Comparison of ENCODE assay signal across 25 cellular contexts in the genomic region with DNA sequence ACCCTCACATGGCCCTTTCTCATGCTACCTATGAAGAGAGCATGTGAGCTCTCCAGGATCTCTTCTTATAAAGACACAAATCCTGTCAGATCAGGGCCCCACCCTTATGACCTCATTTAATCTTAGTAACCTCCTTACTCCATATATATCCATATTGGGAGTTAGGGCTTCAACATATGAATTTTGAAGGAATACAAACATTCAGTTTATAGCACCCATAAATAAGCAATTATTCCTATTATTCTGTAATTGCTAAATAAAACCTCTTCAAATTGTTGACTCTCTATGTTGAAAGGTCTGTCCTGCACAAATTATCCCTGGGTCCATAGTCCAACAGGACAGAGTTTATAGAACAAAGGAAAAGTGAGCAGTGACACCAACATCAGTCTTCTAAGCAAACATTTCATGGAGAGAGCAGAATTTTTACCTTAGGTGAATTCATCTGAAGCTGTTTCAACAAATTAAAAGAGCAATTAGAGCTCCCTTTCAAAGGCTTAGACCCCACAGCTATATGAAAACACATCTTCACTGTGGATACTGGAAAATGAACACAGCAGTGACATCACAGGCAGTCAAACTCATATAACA. TPM values are rescaled to one million over a fixed set of nuclear protein-coding genes. Genes with fewer than 3 reads are reported as not detected.
DNase-seq lines count a peak whose midpoint lies in the region; ATAC-seq, FAIRE-seq and TF ChIP-seq lines count a peak whose summit lies in the region.
"Had no signal": no experiment of that assay in that cellular context is flagged by ENCODE, and none has a peak within 500 bp of the region (broad histone marks: within the 10 kb centered on the region; RNA-seq: fewer than 3 reads in every experiment).

No MANE protein-coding gene starts in this region.

- no peak overlapping the region for H4K5ac ChIP-seq in H1 (ENCODE audit: insufficient read length, low read depth, low read length)

- H3K4me1 ChIP-seq in GM23338 (ENCODE audit: insufficient read depth) = peaks cover 13% of the 10 kb centered on the region; the same call in 1 of the 2 replicates
- peaks cover 0 to 6% (median 2%) of the 10 kb centered on the region in 4 experiments; a peak in 1 of 7 replicates for H3K4me1 ChIP-seq in H1 (replicated peaks in 1 of 4; ENCODE audit: control insufficient read depth in 3 of 4, insufficient read depth in 4 of 4, low read length in 3 of 4)
- H3K4me1 ChIP-seq in right lobe of liver = peaks cover 0 to 19% (median 10%) of the 10 kb centered on the region in 4 donors
- H3K4me1 ChIP-seq: body of pancreas, pancreas had no signal

- H3K9me3 ChIP-seq in H1 (ENCODE audit: insufficient read depth in 2 of 2, low read depth in 1 of 2, low read length in 1 of 2) = no peaks in the 10 kb centered on the region
- no peaks in the 10 kb centered on the region for H3K9me3 ChIP-seq in right lobe of liver
- H3K9me3 ChIP-seq: body of pancreas, pancreas had no signal

- no peak overlapping the region for H3K27ac ChIP-seq in GM23338 (ENCODE audit: low read depth)
- no peak overlapping the region for H3K27ac ChIP-seq in H1 (ENCODE audit: low read depth, low read length)
- H3K27ac ChIP-seq in right lobe of liver = peak overlapping the region in 2 of 3 donors; percentile 56 to 61
- H3K27ac ChIP-seq: body of pancreas, C4-2B, HL-60, pancreas, PC-9, tibial nerve, VCaP had no signal

- no peak overlapping the region for H3K4ac ChIP-seq in H1 (replicated peaks; ENCODE audit: insufficient read length, low read depth, low read length)

- H3K4me3 Mint-ChIP-seq in GM23338 = no peak overlapping the region
- H3K4me3 Mint-ChIP-seq: activated T-cell treated with anti-CD3 and anti-CD28 coated beads, Interleukin-2, amount 50 U/mL, for 4 hours; HFFc6 had no signal

- H3K36me3 Mint-ChIP-seq in GM23338 (ENCODE audit: low read depth) = no peaks in the 10 kb centered on the region; the same call in 2 of the 3 replicates

- no peak overlapping the region for H4K8ac ChIP-seq in H1 (ENCODE audit: extremely low read depth, insufficient read depth, low read length)

- H3K79me1 ChIP-seq in H1 (ENCODE audit: low read depth, low read length) = peaks cover 3% of the 10 kb centered on the region

- no peak for TF ChIP-seq POLR2A in H1 (IDR thresholded peaks at IDR 0.05; ENCODE audit: control extremely low read depth in 1 of 2, low read depth in 2 of 2, low read length in 2 of 2)
- no peak for TF ChIP-seq POLR2A in right lobe of liver (IDR thresholded peaks at IDR 0.05)

- H3K4me2 ChIP-seq in GM23338 = no peak overlapping the region
- H3K4me2 ChIP-seq in H1 (ENCODE audit: insufficient read depth in 1 of 2, low read depth in 2 of 2, low read length in 2 of 2) = no peak overlapping the region
- H3K4me2 ChIP-seq: PC-9 had no signal

- H4K91ac ChIP-seq in H1 (replicated peaks; ENCODE audit: insufficient read length, low read length) = no peak overlapping the region

- intact Hi-C loops in right lobe of liver (cut with DNase I) = loop anchor here in 1 of 2 donors (10.0 kb wide), 1 partner anchor 49 kb away; no protein-coding TSS in a partner anchor

- POLR2A ChIA-PET in H1 (lab: Charles Lee; ENCODE audit: partially characterized antibody) = interaction anchor here (1.3 to 1.7 kb wide), 2 partner anchors 9 to 11 kb away, joined by 3 to 5 read pairs; no protein-coding TSS in a partner anchor

- peak overlapping the region; percentile 50; the same call in 1 of the 2 replicates for H3K27ac Mint-ChIP-seq in GM23338
- H3K27ac Mint-ChIP-seq: HFFc6 had no signal

- no peak overlapping the region for H3K9ac ChIP-seq in H1 (replicated peaks in 1 of 4; ENCODE audit: extremely low read depth in 1 of 4, low read depth in 3 of 4, low read length in 3 of 4)

- TF ChIP-seq CTCF in GM23338 (conservative IDR thresholded peaks at IDR 0.05; ENCODE audit: low read depth in 2 of 2) (no peak), H1 (IDR thresholded peaks at IDR 0.05; ENCODE audit: control extremely low read depth in 1 of 3, insufficient read depth in 1 of 3, low read depth in 1 of 3, low read length in 3 of 3) (no peak), right lobe of liver (IDR thresholded peaks at IDR 0.05) (no peak)

- H4K20me1 ChIP-seq in GM23338 (replicated peaks; ENCODE audit: insufficient read depth) (peaks cover 3% of the 10 kb centered on the region; the same call in 1 of the 2 replicates), H1 (replicated peaks in 1 of 2; ENCODE audit: control insufficient read depth in 1 of 2, insufficient read depth in 2 of 2, low read length in 2 of 2) (peaks cover 0 to 4% of the 10 kb centered on the region in 2 experiments)

- no peak for TF ChIP-seq RAD21 in H1 (IDR thresholded peaks at IDR 0.05 in 1 of 2, conservative IDR thresholded peaks at IDR 0.05 in 1 of 2; ENCODE audit: low read depth in 2 of 2, low read length in 2 of 2)

- H3K79me2 ChIP-seq in GM23338 (replicated peaks; ENCODE audit: insufficient read depth) (peaks cover 97% of the 10 kb centered on the region), H1 (ENCODE audit: control insufficient read depth in 1 of 2, insufficient read depth in 2 of 2, low read length in 2 of 2) (peaks cover 0 to 68% of the 10 kb centered on the region in 2 experiments; a peak in 2 of 4 replicates)

- no peaks in the 10 kb centered on the region for H3K27me3 ChIP-seq in GM23338 (ENCODE audit: insufficient read depth)
- no peaks in the 10 kb centered on the region for H3K27me3 ChIP-seq in H1 (replicated peaks in 1 of 4; ENCODE audit: control insufficient read depth in 3 of 4, extremely low read depth in 1 of 4, insufficient read depth in 3 of 4, low read length in 3 of 4)
- H3K27me3 ChIP-seq in right lobe of liver = no peaks in the 10 kb centered on the region
- H3K27me3 ChIP-seq: body of pancreas, pancreas, tibial nerve had no signal

- H3K36me3 ChIP-seq in GM23338 (ENCODE audit: insufficient read depth) = no peaks in the 10 kb centered on the region
- no peaks in the 10 kb centered on the region for H3K36me3 ChIP-seq in H1 (ENCODE audit: control insufficient read depth in 2 of 4, insufficient read depth in 4 of 4, low read length in 3 of 4)
- H3K36me3 ChIP-seq in right lobe of liver = no peaks in the 10 kb centered on the region
- H3K36me3 ChIP-seq: pancreas, tibial nerve had no signal

- no peaks in the 10 kb centered on the region for H3K9me3 Mint-ChIP-seq in GM23338
- H3K9me3 Mint-ChIP-seq: HFFc6 had no signal

- DNase-seq in GM23338 (ENCODE audit: low spot score) = no peak
- peak; percentile 78 for DNase-seq in NCI-H2081 treated with DMSO at 0.1 percent for 48 hours (lab: John Stamatoyannopoulos, UW)
- no peak for DNase-seq in H1 (ENCODE audit: low read depth in 1 of 2, low spot score in 2 of 2)
- DNase-seq in right lobe of liver = no peak
- no peak for DNase-seq in frontal cortex (ENCODE audit: low spot score in 2 of 2)
- no peak for DNase-seq in activated gamma-delta T cell (lab: John Stamatoyannopoulos, UW)
- DNase-seq: activated CD4-positive, alpha-beta T cell treated with anti-CD3 and anti-CD28 coated beads for 48 hours; activated T-cell treated with anti-CD3 and anti-CD28 coated beads, Interleukin-2, amount 50 U/mL, for 4 hours; body of pancreas; head of caudate nucleus; HFFc6; kidney glomerular epithelial cell; mammary epithelial cell; MV-4-11; NCI-H2029; NK-92 treated with Interleukin-12 subunit alpha and Interleukin-12 subunit beta, amount 100 ng/mL, for 24 hours; pancreas; PC-9; Right ventricle myocardium superior; stimulated activated CD4-positive, alpha-beta T cell treated with anti-CD3 and anti-CD28 coated beads, Interleukin-2, amount 100 ng/mL, for 48 hours had no signal

- no peak overlapping the region for H2AK5ac ChIP-seq in H1 (ENCODE audit: low read depth, low read length)

- H3K56ac ChIP-seq in H1 (replicated peaks; ENCODE audit: insufficient read length, low read depth, low read length) = no peak overlapping the region

- H2AFZ ChIP-seq in GM23338 (no peak overlapping the region), H1 (ENCODE audit: low read length) (no peak overlapping the region)
- H2AFZ ChIP-seq: PC-9 had no signal

- H3K4me3 ChIP-seq in GM23338 = no peak overlapping the region
- H3K4me3 ChIP-seq in H1 (ENCODE audit: extremely low read depth in 1 of 4, insufficient read depth in 2 of 4, low read depth in 3 of 4, low read length in 4 of 4) = no peak overlapping the region
- no peak overlapping the region for H3K4me3 ChIP-seq in right lobe of liver
- H3K4me3 ChIP-seq: body of pancreas, pancreas, PC-9, tibial nerve had no signal

- no peaks in the 10 kb centered on the region for H3F3A ChIP-seq in GM23338 (replicated peaks; ENCODE audit: low read depth)

- peaks cover 37% of the 10 kb centered on the region for H3K4me1 Mint-ChIP-seq in GM23338

- H3K27me3 Mint-ChIP-seq in GM23338 (ENCODE audit: insufficient read depth, low read depth, poor library complexity) = peaks cover 3% of the 10 kb centered on the region

- no peak overlapping the region for H2BK20ac ChIP-seq in H1 (ENCODE audit: low read length)

- TF ChIP-seq EP300 in H1 (IDR thresholded peaks at IDR 0.05; ENCODE audit: borderline replicate concordance in 1 of 2, low read depth in 2 of 2, low read length in 2 of 2) = no peak

- no peak for FAIRE-seq in H1 (lab: Jason Lieb, UNC)
- FAIRE-seq in frontal cortex (lab: Jason Lieb, UNC) = no peak
- FAIRE-seq: pancreas had no signal

- H3K18ac ChIP-seq in H1 (ENCODE audit: extremely low read depth, low read length) = no peak overlapping the region

- no peak overlapping the region for H2BK5ac ChIP-seq in H1 (ENCODE audit: low read depth, low read length)

- H2BK15ac ChIP-seq in H1 (ENCODE audit: low read length) = peak overlapping the region; percentile 85; the same call in 1 of the 2 replicates

- ATAC-seq in GM23338 (no peak), right lobe of liver (peak; percentile 83 to 96 (median 87)), GM18519 (IDR thresholded peaks at IDR 0.05; ENCODE audit: low FRiP score, unreplicated experiment) (no peak)
- ATAC-seq: activated T-cell treated with anti-CD3 and anti-CD28 coated beads, Interleukin-2, amount 50 U/mL, for 4 hours; body of pancreas had no signal

- CTCF ChIA-PET in H1 (lab: Charles Lee; ENCODE audit: partially characterized antibody) = interaction anchor here (0.6 kb wide), 1 partner anchor 82 kb away, joined by 3 read pairs; no protein-coding TSS in a partner anchor

- no peak overlapping the region for H3K14ac ChIP-seq in H1 (ENCODE audit: insufficient read length)

- no peaks in the 10 kb centered on the region for H3K9me2 ChIP-seq in GM23338 (ENCODE audit: insufficient read depth)

- H3K23me2 ChIP-seq in H1 (ENCODE audit: low read depth, low read length) = no peaks in the 10 kb centered on the region

- no peak overlapping the region for H2BK120ac ChIP-seq in H1 (replicated peaks; ENCODE audit: low read depth, low read length)

- no peak overlapping the region for H2BK12ac ChIP-seq in H1 (ENCODE audit: low read depth, low read length)

- H3K23ac ChIP-seq in H1 (ENCODE audit: insufficient read length) = no peak overlapping the region

RNA-seq across cellular contexts. Expression of a gene that starts 12.2 kb away (rescaled TPM):
- 33.8 and 38.8 TPM in 2 replicates for total RNA-seq in GM23338 (2014; rRNA removed; shearing (Covaris generic))
- polyA plus RNA-seq in GM23338 (2016; fragmentation: Nextera tagmentation; extraction: Ambion mirVana) (6.3 and 6.8 TPM in 2 replicates), H1 (2011; rRNA removed) (5.1 and 6.2 TPM in 2 replicates)
- 23.6 and 26.9 TPM in 2 replicates for total RNA-seq in H1 (2021; fragmentation: NEBNext Ultra II Directional; extraction: Animal tissue kit (Norgen Biotek cat#: 25700))
- polyA plus RNA-seq in H1 (2011; cell fraction: cytosol; rRNA removed) = 6.9 TPM
- polyA plus RNA-seq in H1 (2011; cell fraction: nucleus; rRNA removed) = 11.4 TPM
- 6.3 to 9.0 TPM (median 7.3 TPM) in 4 replicates for polyA plus RNA-seq in H1 (2012, experiment 1 of 2)
- 0.58 TPM for polyA plus RNA-seq in H1 (2012, experiment 2 of 2)
- polyA plus RNA-seq in H1 (2013, experiment 1 of 2) = 8.0 TPM
- polyA plus RNA-seq in H1 (2013, experiment 2 of 2) = 9.6 TPM
- polyA minus RNA-seq in H1 (2011; rRNA and poly(A)+ RNA removed) = 34.0 and 41.7 TPM in 2 replicates
- 10.5 TPM for polyA minus RNA-seq in H1 (2011; cell fraction: cytosol; rRNA and poly(A)+ RNA removed)
- polyA minus RNA-seq in H1 (2011; cell fraction: nucleus; rRNA and poly(A)+ RNA removed) = 72.2 TPM
- total RNA-seq in right lobe of liver (10 to 100 TPM in 5 of 6 experiments, 1 to 10 TPM in 1; 9.4 to 29.9 (median 22.8) TPM), frontal cortex (70.9 TPM)

RNA-seq across cellular contexts. Expression of a gene that starts 12.5 kb away (rescaled TPM):
- total RNA-seq in GM23338 (2014; rRNA removed; shearing (Covaris generic)) = 22.5 and 25.4 TPM in 2 replicates
- polyA plus RNA-seq in GM23338 (2016; fragmentation: Nextera tagmentation; extraction: Ambion mirVana) (28.9 and 30.0 TPM in 2 replicates), H1 (2011; rRNA removed) (2.7 and 5.1 TPM in 2 replicates)
- 18.0 and 21.7 TPM in 2 replicates for total RNA-seq in H1 (2021; fragmentation: NEBNext Ultra II Directional; extraction: Animal tissue kit (Norgen Biotek cat#: 25700))
- polyA plus RNA-seq in H1 (2011; cell fraction: cytosol; rRNA removed) = 9.0 TPM
- polyA plus RNA-seq in H1 (2011; cell fraction: nucleus; rRNA removed) = 4.6 TPM
- 10.8 to 14.8 TPM (median 14.3 TPM) in 4 replicates for polyA plus RNA-seq in H1 (2012, experiment 1 of 2)
- polyA plus RNA-seq in H1 (2012, experiment 2 of 2) = 0.85 TPM
- polyA plus RNA-seq in H1 (2013, experiment 1 of 2) = 16.5 TPM
- 14.6 TPM for polyA plus RNA-seq in H1 (2013, experiment 2 of 2)
- polyA minus RNA-seq in H1 (2011; rRNA and poly(A)+ RNA removed) = 12.5 and 17.0 TPM in 2 replicates
- polyA minus RNA-seq in H1 (2011; cell fraction: cytosol; rRNA and poly(A)+ RNA removed) = 18.2 TPM
- 35.2 TPM for polyA minus RNA-seq in H1 (2011; cell fraction: nucleus; rRNA and poly(A)+ RNA removed)
- total RNA-seq in right lobe of liver (10 to 100 TPM; 11.2 to 20.9 (median 13.1) TPM), frontal cortex (67.3 TPM)

Comparison
In these comparisons a context has a peak if more than half of its experiments do, and no peak if none do; other contexts are left out.
1. ATAC-seq: peak in right lobe of liver (4 of 4); none in GM23338 (single experiment) and GM18519 (single experiment).
2. H3K27ac ChIP-seq: peak in right lobe of liver (2 of 3); none in GM23338 (single experiment) and H1 (single experiment).